In genomic region chr3:142210608-142211007, GRCh38 we compare ENCODE assay signal across 14 cellular contexts. TPM values are rescaled to one million over a fixed set of nuclear protein-coding genes. Genes with fewer than 3 reads are reported as not detected.
DNase-seq lines count a peak whose midpoint lies in the region; ATAC-seq and TF ChIP-seq lines count a peak whose summit lies in the region.
"Had no signal": no experiment of that assay in that cellular context is flagged by ENCODE, and none has a peak within 500 bp of the region (broad histone marks: within the 10 kb centered on the region; RNA-seq: fewer than 3 reads in every experiment).

No MANE protein-coding gene starts in this region.

- H3K27ac ChIP-seq in mammary epithelial cell (ENCODE audit: insufficient read depth, low read depth, low read length): no peak overlapping the region
- H3K27ac ChIP-seq in endodermal cell (ENCODE audit: low read depth, low read length): peak overlapping the region; percentile 58
- H3K27ac ChIP-seq: A549 had no signal

- H3K4me3 Mint-ChIP-seq in MCF 10A (ENCODE audit: unreplicated experiment): no peak overlapping the region
- no peak overlapping the region for H3K4me3 Mint-ChIP-seq in endodermal cell
- H3K4me3 Mint-ChIP-seq in natural killer cell treated with Interleukin-12 subunit alpha and Interleukin-12 subunit beta and Interleukin-15 and Interleukin-18, amount 100 ng/mL, for 72 hours: peak overlapping the region; percentile 53
- H3K4me3 Mint-ChIP-seq: stimulated activated naive B cell treated with anti-CD40 and anti-IgM and Interleukin-4, amounts not matched to agents 10 μg/mL and 1 μg/mL and 100 μg/mL, for 72 hours had no signal

- in situ Hi-C loops in mammary epithelial cell (cut with MboI; ENCODE audit: low sequenced_read_pairs in 2 of 2): no loop called here

- no peaks in the 10 kb centered on the region for H3K27me3 Mint-ChIP-seq in MCF 10A (ENCODE audit: insufficient read depth, unreplicated experiment)
- no peaks in the 10 kb centered on the region for H3K27me3 Mint-ChIP-seq in endodermal cell (ENCODE audit: insufficient read depth)
- H3K27me3 Mint-ChIP-seq in natural killer cell treated with Interleukin-12 subunit alpha and Interleukin-12 subunit beta and Interleukin-15 and Interleukin-18, amount 100 ng/mL, for 72 hours: no peaks in the 10 kb centered on the region
- H3K27me3 Mint-ChIP-seq: stimulated activated naive B cell treated with anti-CD40 and anti-IgM and Interleukin-4, amounts not matched to agents 10 μg/mL and 1 μg/mL and 100 μg/mL, for 72 hours had no signal

- H2AFZ ChIP-seq in mammary epithelial cell (ENCODE audit: low read depth, low read length): no peak overlapping the region

- H3K27me3 ChIP-seq in mammary epithelial cell (ENCODE audit: insufficient read depth, low read length) (no peaks in the 10 kb centered on the region), endodermal cell (ENCODE audit: control insufficient read depth, insufficient read depth, low read length, poor library complexity, severe bottlenecking) (no peaks in the 10 kb centered on the region)
- H3K27me3 ChIP-seq: brain microvascular endothelial cell, esophagus squamous epithelium had no signal

- H3K4me3 ChIP-seq in mammary epithelial cell (replicated peaks in 1 of 3; ENCODE audit: insufficient read depth in 1 of 3, low read depth in 2 of 3, low read length in 3 of 3): no peak overlapping the region
- H3K4me3 ChIP-seq in endodermal cell (ENCODE audit: low read length): no peak overlapping the region
- H3K4me3 ChIP-seq: A549 had no signal

- no peaks in the 10 kb centered on the region for H3K79me2 ChIP-seq in mammary epithelial cell (ENCODE audit: insufficient read depth, low read length)

- dilution Hi-C loops in mammary epithelial cell (cut with HindIII; ENCODE audit: low sequenced_read_pairs): no loop called here

- intact Hi-C loops in MCF 10A (cut with micrococcal nuclease) (loop anchor here (1.0 kb wide), 1 partner anchor 84 kb away; no protein-coding TSS in a partner anchor), mammary epithelial cell (cut with micrococcal nuclease) (loop anchor here (1.0 to 5.0 kb wide), 2 partner anchors 33 to 84 kb away; no protein-coding TSS in a partner anchor)

- H3K27ac Mint-ChIP-seq in MCF 10A (ENCODE audit: low read depth, unreplicated experiment) (peak overlapping the region; percentile 99), endodermal cell (no peak overlapping the region)
- H3K27ac Mint-ChIP-seq in natural killer cell treated with Interleukin-12 subunit alpha and Interleukin-12 subunit beta and Interleukin-15 and Interleukin-18, amount 100 ng/mL, for 72 hours: peak overlapping the region; percentile 50 to 81
- H3K27ac Mint-ChIP-seq: stimulated activated naive B cell treated with anti-CD40 and anti-IgM and Interleukin-4, amounts not matched to agents 10 μg/mL and 1 μg/mL and 100 μg/mL, for 72 hours had no signal

- H3K9me3 Mint-ChIP-seq in MCF 10A (ENCODE audit: unreplicated experiment): peaks cover 6% of the 10 kb centered on the region
- H3K9me3 Mint-ChIP-seq in endodermal cell: peaks cover 27% of the 10 kb centered on the region
- no peaks in the 10 kb centered on the region for H3K9me3 Mint-ChIP-seq in natural killer cell treated with Interleukin-12 subunit alpha and Interleukin-12 subunit beta and Interleukin-15 and Interleukin-18, amount 100 ng/mL, for 72 hours

- H3K4me1 ChIP-seq in mammary epithelial cell (ENCODE audit: insufficient read depth, low read length) (no peaks in the 10 kb centered on the region), endodermal cell (ENCODE audit: control insufficient read depth, insufficient read depth, low read length) (no peaks in the 10 kb centered on the region)

- no peak overlapping the region for H3K9ac ChIP-seq in mammary epithelial cell (ENCODE audit: insufficient read depth, low read length)
- no peak overlapping the region for H3K9ac ChIP-seq in endodermal cell (ENCODE audit: extremely low read depth, low read length, poor library complexity, severe bottlenecking)

- BruUV-seq in MCF 10A (replicated peaks; lab: Mats Ljungman, UMichigan) (no TSS peak), mammary epithelial cell (replicated peaks; lab: Mats Ljungman, UMichigan) (no TSS peak)

- H3K4me2 ChIP-seq in mammary epithelial cell (ENCODE audit: insufficient read depth, low read depth, low read length): no peak overlapping the region
- H3K4me2 ChIP-seq: A549 had no signal

- H3K4me1 Mint-ChIP-seq in MCF 10A (ENCODE audit: insufficient read depth, unreplicated experiment): peaks cover 25% of the 10 kb centered on the region
- no peaks in the 10 kb centered on the region for H3K4me1 Mint-ChIP-seq in endodermal cell
- H3K4me1 Mint-ChIP-seq in natural killer cell treated with Interleukin-12 subunit alpha and Interleukin-12 subunit beta and Interleukin-15 and Interleukin-18, amount 100 ng/mL, for 72 hours (ENCODE audit: low read depth in 2 of 2): peaks cover 34 to 40% of the 10 kb centered on the region in 2 donors

- no peaks in the 10 kb centered on the region for H4K20me1 ChIP-seq in mammary epithelial cell (ENCODE audit: insufficient read depth, low read length)

- ATAC-seq in natural killer cell treated with Interleukin-12 subunit alpha and Interleukin-12 subunit beta and Interleukin-15 and Interleukin-18, amount 100 ng/mL, for 72 hours: no peak
- no peak for ATAC-seq in GM21360 (IDR thresholded peaks at IDR 0.05; ENCODE audit: unreplicated experiment)
- no peak for ATAC-seq in GM19455 (IDR thresholded peaks at IDR 0.05; ENCODE audit: unreplicated experiment)

- no peaks in the 10 kb centered on the region for H3K9me3 ChIP-seq in mammary epithelial cell (replicated peaks; ENCODE audit: insufficient read depth, low read length)
- H3K9me3 ChIP-seq in endodermal cell (ENCODE audit: control insufficient read depth, low read length): peaks cover 38% of the 10 kb centered on the region
- H3K9me3 ChIP-seq: esophagus squamous epithelium had no signal

- H3K36me3 Mint-ChIP-seq in MCF 10A (ENCODE audit: insufficient read depth, unreplicated experiment) (peaks cover 85% of the 10 kb centered on the region), endodermal cell (ENCODE audit: low read depth) (peaks cover 73% of the 10 kb centered on the region)
- peaks cover 41% of the 10 kb centered on the region for H3K36me3 Mint-ChIP-seq in natural killer cell treated with Interleukin-12 subunit alpha and Interleukin-12 subunit beta and Interleukin-15 and Interleukin-18, amount 100 ng/mL, for 72 hours

- CTCF ChIA-PET in MCF 10A (lab: Yijun Ruan, JAX): interaction anchor here (0.7 to 2.0 kb wide), 5 partner anchors 26 to 87 kb away, joined by 3 to 10 read pairs (median 4); no protein-coding TSS in a partner anchor
- CTCF ChIA-PET in mammary epithelial cell (lab: Charles Lee; ENCODE audit: low non-redundant PET): interaction anchor here (0.9 kb wide), 1 partner anchor 149 kb away, joined by 8 read pairs; no protein-coding TSS in a partner anchor

- POLR2A ChIA-PET in MCF 10A (lab: Yijun Ruan, JAX): interaction anchor here (0.6 to 1.6 kb wide), 9 partner anchors 9 to 335 kb away, joined by 3 to 7 read pairs (median 3); partner anchors contain the start of gene GK5

- DNase-seq in MCF 10A (ENCODE audit: unreplicated experiment) (no peak), mammary epithelial cell (no peak), endodermal cell (no peak), anterior cingulate cortex (lab: John Stamatoyannopoulos, UW) (no peak), NCI-H1694 treated with DMSO at 0.1 percent for 48 hours (lab: John Stamatoyannopoulos, UW) (no peak)
- DNase-seq in natural killer cell treated with Interleukin-12 subunit alpha and Interleukin-12 subunit beta and Interleukin-15 and Interleukin-18, amount 100 ng/mL, for 72 hours (ENCODE audit: low spot score): no peak
- DNase-seq: brain microvascular endothelial cell; esophagus squamous epithelium; kidney; NCI-H2227 treated with DMSO at 0.1 percent for 48 hours; stimulated activated naive B cell treated with anti-CD40 and anti-IgM and Interleukin-4, amounts not matched to agents 10 μg/mL and 1 μg/mL and 100 μg/mL, for 72 hours had no signal

- TF ChIP-seq CTCF in MCF 10A (IDR thresholded peaks at IDR 0.05; ENCODE audit: unreplicated experiment) (peak; percentile 3), mammary epithelial cell (conservative IDR thresholded peaks at IDR 0.05 in 1 of 2, IDR thresholded peaks at IDR 0.05 in 1 of 2; ENCODE audit: extremely low read depth in 1 of 2, insufficient read depth in 1 of 2, low read depth in 1 of 2, low read length in 2 of 2) (peak in 1 of 2 donors; percentile 8), endodermal cell (conservative IDR thresholded peaks at IDR 0.05) (no peak)

- H3K36me3 ChIP-seq in mammary epithelial cell (ENCODE audit: insufficient read depth, low read length) (peaks cover 2% of the 10 kb centered on the region), endodermal cell (ENCODE audit: control insufficient read depth, insufficient read depth, low read length) (peaks cover 51% of the 10 kb centered on the region)

- 95% methylated on average over 2 of the region's 2 CpGs for WGBS in mammary epithelial cell (ENCODE audit: low coverage, missing lambda C conversion rate)
- 88 to 90% methylated on average over 1 to 2 of the region's 2 CpGs for WGBS in endodermal cell (ENCODE audit: insufficient coverage in 1 of 2, insufficient read length in 1 of 2), 2 experiments

RNA-seq across cellular contexts. Expression of gene GK5, which starts 14.8 kb away (rescaled TPM):
- total RNA-seq in MCF 10A (2022) (25.4 and 31.6 TPM in 2 replicates), mammary epithelial cell (10 to 100 TPM; 11.3 to 14.3 TPM), endodermal cell (10 to 100 TPM; 17.9 to 31.8 TPM)
- polyA plus RNA-seq in mammary epithelial cell: 2.9 TPM
- 5.6 TPM for polyA minus RNA-seq in mammary epithelial cell
- polyA plus RNA-seq in endodermal cell (2013, experiment 1 of 2): 12.8 TPM
- 10.9 TPM for polyA plus RNA-seq in endodermal cell (2013, experiment 2 of 2)
- total RNA-seq in natural killer cell treated with Interleukin-12 subunit alpha and Interleukin-12 subunit beta and Interleukin-15 and Interleukin-18, amount 100 ng/mL, for 72 hours: 10 to 100 TPM; 57.4 to 59.5 TPM
